24 cellular contexts compared by ENCODE assay signal in the genomic region with DNA sequence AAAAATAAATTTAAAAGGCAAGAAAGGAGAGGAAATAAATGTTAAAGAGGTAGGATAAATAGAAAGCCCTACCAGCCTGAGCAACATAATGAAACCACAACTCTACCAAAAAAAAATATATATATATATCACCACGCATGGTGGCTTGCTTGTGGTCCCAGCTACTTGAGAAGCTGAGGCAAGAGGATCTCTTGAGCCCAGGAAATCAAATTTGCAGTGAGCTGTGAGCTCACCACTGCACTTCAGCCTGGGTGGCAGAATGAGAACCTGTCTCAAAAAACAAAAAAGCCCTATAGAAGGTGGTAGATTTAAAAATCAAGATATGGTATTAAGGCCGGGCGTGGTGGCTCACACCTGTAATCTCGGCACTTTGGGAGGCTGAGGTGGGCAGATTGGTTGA.
A peak's percentile ranks its signal among the peaks of the same experiment; 100 is the strongest.
DNase-seq lines count a peak whose midpoint lies in the region; ATAC-seq, FAIRE-seq and TF ChIP-seq lines count a peak whose summit lies in the region.
"Had no signal": no experiment of that assay in that cellular context is flagged by ENCODE, and none has a peak within 500 bp of the region (broad histone marks: within the 10 kb centered on the region; RNA-seq: fewer than 3 reads in every experiment).

No MANE protein-coding gene starts in this region.

- DNase-seq in activated naive CD4-positive, alpha-beta T cell treated with Interleukin-2 at 50 U/mL for 16 hours = no peak
- DNase-seq in DND-41 (no peak), NCI-H146 treated with DMSO at 0.1 percent for 48 hours (lab: John Stamatoyannopoulos, UW; ENCODE audit: unreplicated experiment) (no peak), H54 (ENCODE audit: insufficient read length, low spot score) (no peak)
- DNase-seq in central memory CD8-positive, alpha-beta T cell (ENCODE audit: low spot score in 2 of 2) = no peak
- no peak for DNase-seq in stimulated activated effector memory CD8-positive, alpha-beta T cell treated with anti-CD3 and anti-CD28 coated beads, Interleukin-12 subunit alpha, Interleukin-12 subunit beta, amount 100 ng/mL, for 72 hours (ENCODE audit: low spot score in 2 of 2)
- DNase-seq: Caco-2, DMS153, EL, GM23248, Kasumi-1, MM.1S, NCI-H1092, NCI-H1436 treated with DMSO at 0.1 percent for 48 hours, NCI-H2081, NCI-H446 treated with DMSO at 0.1 percent for 48 hours had no signal

- H3K79me2 ChIP-seq in DND-41 (ENCODE audit: insufficient read depth, low read length) = peaks cover 97% of the 10 kb centered on the region

- H3K9me3 Mint-ChIP-seq in activated naive CD4-positive, alpha-beta T cell treated with anti-CD3 and anti-CD28 coated beads, Interleukin-2, amount 50 U/mL, for 24 hours = no peaks in the 10 kb centered on the region
- no peaks in the 10 kb centered on the region for H3K9me3 Mint-ChIP-seq in central memory CD8-positive, alpha-beta T cell
- peaks cover 3% of the 10 kb centered on the region for H3K9me3 Mint-ChIP-seq in stimulated activated effector memory CD8-positive, alpha-beta T cell treated with anti-CD3 and anti-CD28 coated beads, Interleukin-12 subunit alpha, Interleukin-12 subunit beta, amount 100 ng/mL, for 72 hours
- H3K9me3 Mint-ChIP-seq: IgD-negative memory B cell had no signal

- TF ChIP-seq CTCF in DND-41 (IDR thresholded peaks at IDR 0.05; ENCODE audit: borderline replicate concordance, extremely low read depth, low read length, poor library complexity, severe bottlenecking) = no peak

- peak; percentile 59 for ATAC-seq in DND-41 (ENCODE audit: insufficient read depth, low read depth)
- peak; percentile 53 for ATAC-seq in central memory CD8-positive, alpha-beta T cell (replicated peaks; ENCODE audit: extremely low read depth, poor library complexity, severe bottlenecking)
- peak; percentile 50 for ATAC-seq in stimulated activated effector memory CD8-positive, alpha-beta T cell treated with anti-CD3 and anti-CD28 coated beads, Interleukin-12 subunit alpha, Interleukin-12 subunit beta, amount 100 ng/mL, for 72 hours
- ATAC-seq: GM12878, HCT116, Right ventricle myocardium inferior had no signal

- no peak overlapping the region for H3K9ac ChIP-seq in DND-41 (ENCODE audit: low read depth, low read length)
- H3K9ac ChIP-seq: BLaER1 treated with 17β-estradiol and CSF1 and Interleukin-3, amounts not matched to agents 10 nM and 100 nM; GM23248 had no signal

- H3K27me3 ChIP-seq in DND-41 (ENCODE audit: insufficient read depth, low read length, poor library complexity) = no peaks in the 10 kb centered on the region
- H3K27me3 ChIP-seq: BLaER1 treated with 17β-estradiol and CSF1 and Interleukin-3, amounts not matched to agents 10 nM and 100 nM had no signal

- H4K20me1 ChIP-seq in DND-41 (ENCODE audit: insufficient read depth, low read length) = peaks cover 58% of the 10 kb centered on the region
- H4K20me1 ChIP-seq: BLaER1 treated with 17β-estradiol and CSF1 and Interleukin-3, amounts not matched to agents 10 nM and 100 nM had no signal

- H3K27ac Mint-ChIP-seq in activated naive CD4-positive, alpha-beta T cell treated with anti-CD3 and anti-CD28 coated beads, Interleukin-2, amount 50 U/mL, for 24 hours = peak overlapping the region; percentile 77
- peak overlapping the region; percentile 70 for H3K27ac Mint-ChIP-seq in central memory CD8-positive, alpha-beta T cell (ENCODE audit: low read depth)
- peak overlapping the region; percentile 17 for H3K27ac Mint-ChIP-seq in stimulated activated effector memory CD8-positive, alpha-beta T cell treated with anti-CD3 and anti-CD28 coated beads, Interleukin-12 subunit alpha, Interleukin-12 subunit beta, amount 100 ng/mL, for 72 hours
- H3K27ac Mint-ChIP-seq: IgD-negative memory B cell had no signal

- no peak for TF ChIP-seq POLR2A in H54 (IDR thresholded peaks at IDR 0.05; ENCODE audit: low read depth, low read length)

- H3K4me2 ChIP-seq in DND-41 (ENCODE audit: insufficient read depth, low read length) = 0 out of 2 replicates have a peak overlapping the region, but pooled peaks have one; percentile 25
- H3K4me2 ChIP-seq: BLaER1 treated with 17β-estradiol and CSF1 and Interleukin-3, amounts not matched to agents 10 nM and 100 nM had no signal

- H3K9me3 ChIP-seq in DND-41 (ENCODE audit: insufficient read depth, low read length, severe bottlenecking) = no peaks in the 10 kb centered on the region
- H3K9me3 ChIP-seq: BLaER1 treated with 17β-estradiol and CSF1 and Interleukin-3, amounts not matched to agents 10 nM and 100 nM; Caco-2 had no signal

- H3K36me3 Mint-ChIP-seq in activated naive CD4-positive, alpha-beta T cell treated with anti-CD3 and anti-CD28 coated beads, Interleukin-2, amount 50 U/mL, for 24 hours = peaks cover 10% of the 10 kb centered on the region
- peaks cover 18% of the 10 kb centered on the region for H3K36me3 Mint-ChIP-seq in central memory CD8-positive, alpha-beta T cell (ENCODE audit: insufficient read depth)
- peaks cover 26% of the 10 kb centered on the region for H3K36me3 Mint-ChIP-seq in stimulated activated effector memory CD8-positive, alpha-beta T cell treated with anti-CD3 and anti-CD28 coated beads, Interleukin-12 subunit alpha, Interleukin-12 subunit beta, amount 100 ng/mL, for 72 hours

- no peak overlapping the region for H3K4me3 Mint-ChIP-seq in activated naive CD4-positive, alpha-beta T cell treated with anti-CD3 and anti-CD28 coated beads, Interleukin-2, amount 50 U/mL, for 24 hours
- H3K4me3 Mint-ChIP-seq in central memory CD8-positive, alpha-beta T cell = peak overlapping the region; percentile 23
- H3K4me3 Mint-ChIP-seq in stimulated activated effector memory CD8-positive, alpha-beta T cell treated with anti-CD3 and anti-CD28 coated beads, Interleukin-12 subunit alpha, Interleukin-12 subunit beta, amount 100 ng/mL, for 72 hours = no peak overlapping the region
- H3K4me3 Mint-ChIP-seq: IgD-negative memory B cell had no signal

- peaks cover 68% of the 10 kb centered on the region for H3K4me1 ChIP-seq in DND-41 (ENCODE audit: insufficient read depth, low read length)
- H3K4me1 ChIP-seq: Caco-2 had no signal

- H3K27ac ChIP-seq in DND-41 (ENCODE audit: low read length) = no peak overlapping the region; the same call in 1 of the 2 replicates
- H3K27ac ChIP-seq: GM23248 had no signal

- no peak for FAIRE-seq in H54 (lab: Jason Lieb, UNC)
- FAIRE-seq: GM12878, GM19239, RCC 7860 had no signal

- peaks cover 92% of the 10 kb centered on the region for H3K36me3 ChIP-seq in DND-41 (ENCODE audit: insufficient read depth, low read length)

- H3K4me1 Mint-ChIP-seq in activated naive CD4-positive, alpha-beta T cell treated with anti-CD3 and anti-CD28 coated beads, Interleukin-2, amount 50 U/mL, for 24 hours = peaks cover 67% of the 10 kb centered on the region
- peaks cover 35% of the 10 kb centered on the region for H3K4me1 Mint-ChIP-seq in central memory CD8-positive, alpha-beta T cell
- peaks cover 32% of the 10 kb centered on the region for H3K4me1 Mint-ChIP-seq in stimulated activated effector memory CD8-positive, alpha-beta T cell treated with anti-CD3 and anti-CD28 coated beads, Interleukin-12 subunit alpha, Interleukin-12 subunit beta, amount 100 ng/mL, for 72 hours
- H3K4me1 Mint-ChIP-seq: IgD-negative memory B cell had no signal

- H3K27me3 Mint-ChIP-seq in activated naive CD4-positive, alpha-beta T cell treated with anti-CD3 and anti-CD28 coated beads, Interleukin-2, amount 50 U/mL, for 24 hours = no peaks in the 10 kb centered on the region
- H3K27me3 Mint-ChIP-seq in central memory CD8-positive, alpha-beta T cell = no peaks in the 10 kb centered on the region
- H3K27me3 Mint-ChIP-seq: IgD-negative memory B cell had no signal

- no peak overlapping the region for H2AFZ ChIP-seq in DND-41 (ENCODE audit: low read depth, low read length)
- H2AFZ ChIP-seq: GM23248 had no signal

- no peak overlapping the region for H3K4me3 ChIP-seq in DND-41 (ENCODE audit: low read depth in 1 of 2, low read length in 2 of 2)
- H3K4me3 ChIP-seq: BLaER1 treated with 17β-estradiol and CSF1 and Interleukin-3, amounts not matched to agents 10 nM and 100 nM; GM12878; GM23248 had no signal

Comparison
In these comparisons a context has a peak if more than half of its experiments do, and no peak if none do; other contexts are left out.
1. H3K27ac Mint-ChIP-seq: peak in every context shown above with its lines; median percentile 77 in activated naive CD4-positive, alpha-beta T cell treated with anti-CD3 and anti-CD28 coated beads, Interleukin-2, amount 50 U/mL, for 24 hours; 70 in central memory CD8-positive, alpha-beta T cell; 17 in stimulated activated effector memory CD8-positive, alpha-beta T cell treated with anti-CD3 and anti-CD28 coated beads, Interleukin-12 subunit alpha, Interleukin-12 subunit beta, amount 100 ng/mL, for 72 hours.